ENCODE assay signal across 27 cellular contexts in the genomic region with DNA sequence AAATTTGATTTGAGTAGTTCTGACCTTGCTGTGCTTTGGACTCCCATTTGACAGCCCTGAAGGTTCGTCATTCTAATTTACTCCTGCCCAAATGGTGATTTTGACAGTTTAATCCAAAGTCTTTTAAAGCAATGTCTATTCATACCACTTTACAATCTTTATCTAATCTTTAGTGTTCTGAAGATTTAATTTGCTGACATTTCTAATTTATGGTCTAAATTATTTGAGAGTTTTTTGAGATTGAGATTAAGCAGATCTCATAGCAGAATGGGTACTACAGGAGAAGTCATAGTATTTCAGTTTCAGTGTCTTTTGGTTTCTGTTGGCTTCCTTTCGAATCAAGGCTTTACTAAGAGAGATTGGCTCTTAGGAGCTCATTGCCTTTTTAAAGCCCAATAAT. TPM values are rescaled to one million over a fixed set of nuclear protein-coding genes. Genes with fewer than 3 reads are reported as not detected.
"Had no signal": no experiment of that assay in that cellular context is flagged by ENCODE, and none has a peak within 500 bp of the region (broad histone marks: within the 10 kb centered on the region; RNA-seq: fewer than 3 reads in every experiment).

No MANE protein-coding gene starts in this region.

- H3K27ac Mint-ChIP-seq: naive thymus-derived CD4-positive, alpha-beta T cell; natural killer cell treated with Interleukin-12 subunit alpha and Interleukin-12 subunit beta and Interleukin-15 and Interleukin-18, amount 100 ng/mL, for 72 hours; progenitor cell of endocrine pancreas; stimulated activated naive CD8-positive, alpha-beta T cell treated with anti-CD3 and anti-CD28 coated beads, Interleukin-15, Interleukin-2, amounts not matched to agents 100 ng/mL and 50 ng/mL, for 24 hours had no signal

- H3K79me2 ChIP-seq: hepatocyte had no signal

- H3K4me1 ChIP-seq: suprapubic skin, upper lobe of right lung had no signal

- H3K9me3 ChIP-seq: left ventricle myocardium inferior, mucosa of descending colon, ovary, right atrium auricular region, suprapubic skin, thoracic aorta, tibial artery, upper lobe of right lung had no signal

- H3K9me3 Mint-ChIP-seq: natural killer cell treated with Interleukin-12 subunit alpha and Interleukin-12 subunit beta and Interleukin-15 and Interleukin-18, amount 100 ng/mL, for 72 hours had no signal

- ATAC-seq: mucosa of descending colon; naive thymus-derived CD4-positive, alpha-beta T cell; natural killer cell treated with Interleukin-12 subunit alpha and Interleukin-12 subunit beta and Interleukin-15 and Interleukin-18, amount 100 ng/mL, for 72 hours; sciatic nerve; upper lobe of right lung had no signal

- H3K27ac ChIP-seq: hepatocyte, left ventricle myocardium inferior, ovary, right atrium auricular region, skin epidermis, suprapubic skin, thoracic aorta, tibial artery, upper lobe of right lung had no signal

- H3K4me2 ChIP-seq: hepatocyte had no signal

- H3K27me3 ChIP-seq: hepatocyte, ovary, right atrium auricular region, suprapubic skin, tibial artery, upper lobe of right lung had no signal

- H3K4me3 Mint-ChIP-seq: naive thymus-derived CD4-positive, alpha-beta T cell; natural killer cell treated with Interleukin-12 subunit alpha and Interleukin-12 subunit beta and Interleukin-15 and Interleukin-18, amount 100 ng/mL, for 72 hours; stimulated activated naive CD8-positive, alpha-beta T cell treated with anti-CD3 and anti-CD28 coated beads, Interleukin-15, Interleukin-2, amounts not matched to agents 100 ng/mL and 50 ng/mL, for 24 hours had no signal

- DNase-seq: islet precursor cell; left ventricle myocardium inferior; midbrain; mucosa of descending colon; naive thymus-derived CD4-positive, alpha-beta T cell; ovary; stimulated activated CD4-positive, alpha-beta T cell treated with anti-CD3 and anti-CD28 coated beads, Interleukin-12 subunit alpha, Interleukin-12 subunit beta, amount 100 ng/mL, for 4 hours; stimulated activated CD4-positive, alpha-beta T cell treated with anti-CD3 and anti-CD28 coated beads, Interleukin-15, amount 100 ng/mL, for 24 hours; stimulated activated CD4-positive, alpha-beta T cell treated with anti-CD3 and anti-CD28 coated beads, Interleukin-2, amount 100 ng/mL, for 24 hours; stimulated activated CD4-positive, alpha-beta T cell treated with anti-CD3 and anti-CD28 coated beads, Interleukin-4, amount 100 ng/mL, for 1 hour; stimulated activated naive CD4-positive, alpha-beta T cell; tibial artery; trophoblast cell; upper lobe of right lung had no signal

- H3K27me3 Mint-ChIP-seq: naive thymus-derived CD4-positive, alpha-beta T cell; natural killer cell treated with Interleukin-12 subunit alpha and Interleukin-12 subunit beta and Interleukin-15 and Interleukin-18, amount 100 ng/mL, for 72 hours; progenitor cell of endocrine pancreas; stimulated activated naive CD8-positive, alpha-beta T cell treated with anti-CD3 and anti-CD28 coated beads, Interleukin-15, Interleukin-2, amounts not matched to agents 100 ng/mL and 50 ng/mL, for 24 hours had no signal

- H2AFZ ChIP-seq: hepatocyte had no signal

- H3K36me3 ChIP-seq: ovary, thoracic aorta had no signal

- H3K4me3 ChIP-seq: hepatocyte, left ventricle myocardium inferior, lung, mucosa of descending colon, ovary, right atrium auricular region, skin epidermis, suprapubic skin, thoracic aorta, tibial artery, upper lobe of right lung had no signal

- FAIRE-seq: urothelium cell line had no signal

RNA-seq across cellular contexts. Expression of gene GAS2L2, which starts 54.2 kb away (rescaled TPM):
- total RNA-seq: hepatocyte; kidney epithelial cell; mucosa of descending colon; natural killer cell treated with Interleukin-12 subunit alpha and Interleukin-12 subunit beta and Interleukin-15 and Interleukin-18, amount 100 ng/mL, for 72 hours; pulmonary artery endothelial cell; right atrium auricular region; thoracic aorta; upper lobe of right lung had no signal
- polyA plus RNA-seq: hepatocyte; naive thymus-derived CD4-positive, alpha-beta T cell had no signal
